8 cellular contexts compared by ENCODE assay signal in genomic region chr12:132597333-132598283, GRCh38. TPM values are rescaled to one million over a fixed set of nuclear protein-coding genes. Genes with fewer than 3 reads are reported as not detected.
A peak's percentile ranks its signal among the peaks of the same experiment; 100 is the strongest.
DNase-seq lines count a peak whose midpoint lies in the region; TF ChIP-seq lines count a peak whose summit lies in the region.

No MANE protein-coding gene starts in this region.

- H3K4me3 Mint-ChIP-seq in Calu3 (ENCODE audit: low read depth, unreplicated experiment) (peak overlapping the region; percentile 0), immature natural killer cell (peak overlapping the region; percentile 84 to 93 (median 89))
- H3K4me3 Mint-ChIP-seq in activated T-helper 1 cell treated with anti-CD3 and anti-CD28 coated beads, Interleukin-12 subunit alpha, Interleukin-12 subunit beta, Interleukin-2, Interleukin-4 antibody, amounts not matched to agents 30 ng/mL and 10 ng/mL and 1 ng/mL, durations not matched to agents 14 hours and 24 hours and 36 hours = peak overlapping the region; percentile 47

- H3K36me3 Mint-ChIP-seq in Calu3 (ENCODE audit: insufficient read depth, unreplicated experiment) = peaks cover 14% of the 10 kb centered on the region
- no peaks in the 10 kb centered on the region for H3K36me3 Mint-ChIP-seq in activated T-helper 1 cell treated with anti-CD3 and anti-CD28 coated beads, Interleukin-12 subunit alpha, Interleukin-12 subunit beta, Interleukin-2, Interleukin-4 antibody, amounts not matched to agents 30 ng/mL and 10 ng/mL and 1 ng/mL, durations not matched to agents 14 hours and 24 hours and 36 hours (ENCODE audit: low read depth)
- no peaks in the 10 kb centered on the region for H3K36me3 Mint-ChIP-seq in immature natural killer cell

- H3K27me3 ChIP-seq in MM.1S (replicated peaks; ENCODE audit: insufficient read depth, low read length) = peaks cover 21% of the 10 kb centered on the region
- H3K27me3 ChIP-seq in suprapubic skin = peaks cover 17% of the 10 kb centered on the region

- H3K9ac ChIP-seq in MM.1S (ENCODE audit: low read length) = no peak overlapping the region

- H3K27me3 Mint-ChIP-seq in Calu3 (ENCODE audit: unreplicated experiment) (peaks cover 98% of the 10 kb centered on the region), immature natural killer cell (ENCODE audit: low read depth in 3 of 3) (peaks cover 17 to 19% (median 18%) of the 10 kb centered on the region in 3 donors)
- H3K27me3 Mint-ChIP-seq in activated T-helper 1 cell treated with anti-CD3 and anti-CD28 coated beads, Interleukin-12 subunit alpha, Interleukin-12 subunit beta, Interleukin-2, Interleukin-4 antibody, amounts not matched to agents 30 ng/mL and 10 ng/mL and 1 ng/mL, durations not matched to agents 14 hours and 24 hours and 36 hours (ENCODE audit: insufficient read depth) = peaks cover 46% of the 10 kb centered on the region

- H3K4me1 ChIP-seq in MM.1S (ENCODE audit: low read length) (no peaks in the 10 kb centered on the region), suprapubic skin (peaks cover 31% of the 10 kb centered on the region)

- no peak for TF ChIP-seq POLR2A in suprapubic skin (IDR thresholded peaks at IDR 0.05)

- H2AFZ ChIP-seq in MM.1S (ENCODE audit: low read length) = no peak overlapping the region

- H3K9me3 Mint-ChIP-seq in Calu3 (ENCODE audit: low read depth, unreplicated experiment) (peaks cover 7% of the 10 kb centered on the region), immature natural killer cell (no peaks in the 10 kb centered on the region)
- no peaks in the 10 kb centered on the region for H3K9me3 Mint-ChIP-seq in activated T-helper 1 cell treated with anti-CD3 and anti-CD28 coated beads, Interleukin-12 subunit alpha, Interleukin-12 subunit beta, Interleukin-2, Interleukin-4 antibody, amounts not matched to agents 30 ng/mL and 10 ng/mL and 1 ng/mL, durations not matched to agents 14 hours and 24 hours and 36 hours

- no peak for TF ChIP-seq EP300 in suprapubic skin (IDR thresholded peaks at IDR 0.05)

- H3K9me3 ChIP-seq in MM.1S (replicated peaks; ENCODE audit: insufficient read depth, low read length) = no peaks in the 10 kb centered on the region
- H3K9me3 ChIP-seq in suprapubic skin = no peaks in the 10 kb centered on the region

- DNase-seq in Calu3 (no peak), MM.1S (no peak), immature natural killer cell (peak in 2 of 3 donors; percentile 53 to 58), suprapubic skin (ENCODE audit: low spot score in 2 of 2) (no peak), germinal center (ENCODE audit: low spot score) (no peak), SKM-1 (lab: John Stamatoyannopoulos, UW; ENCODE audit: unreplicated experiment) (no peak), HuH-7 (ENCODE audit: low spot score) (no peak)
- DNase-seq in activated T-helper 1 cell treated with anti-CD3 and anti-CD28 coated beads, Interleukin-12 subunit alpha, Interleukin-12 subunit beta, Interleukin-2, Interleukin-4 antibody, amounts not matched to agents 30 ng/mL and 10 ng/mL and 1 ng/mL, durations not matched to agents 14 hours and 24 hours and 36 hours (ENCODE audit: low spot score) = no peak

- H3K9me2 ChIP-seq in MM.1S (replicated peaks; ENCODE audit: insufficient read depth, low read length) = no peaks in the 10 kb centered on the region

- CTCF ChIA-PET in Calu3 (lab: Charles Lee) = no interaction called here

- no peaks in the 10 kb centered on the region for H4K20me1 ChIP-seq in MM.1S (ENCODE audit: insufficient read depth, low read length)

- BruUV-seq in Calu3 (replicated peaks; lab: Mats Ljungman, UMichigan) = no TSS peak

- intact Hi-C loops in Calu3 (cut with micrococcal nuclease; ENCODE audit: unreplicated experiment) = no loop called here
- intact Hi-C loops in activated T-helper 1 cell treated with anti-CD3 and anti-CD28 coated beads, Interleukin-12 subunit alpha, Interleukin-12 subunit beta, Interleukin-2, Interleukin-4 antibody, amounts not matched to agents 30 ng/mL and 10 ng/mL and 1 ng/mL, durations not matched to agents 14 hours and 24 hours and 36 hours (cut with micrococcal nuclease) = no loop called here

- peaks cover 30% of the 10 kb centered on the region for H3K4me1 Mint-ChIP-seq in Calu3 (ENCODE audit: low read depth, unreplicated experiment)
- peaks cover 16% of the 10 kb centered on the region for H3K4me1 Mint-ChIP-seq in activated T-helper 1 cell treated with anti-CD3 and anti-CD28 coated beads, Interleukin-12 subunit alpha, Interleukin-12 subunit beta, Interleukin-2, Interleukin-4 antibody, amounts not matched to agents 30 ng/mL and 10 ng/mL and 1 ng/mL, durations not matched to agents 14 hours and 24 hours and 36 hours (ENCODE audit: low read depth)
- peaks cover 29 to 31% of the 10 kb centered on the region in 2 donors for H3K4me1 Mint-ChIP-seq in immature natural killer cell

- TF ChIP-seq CTCF in Calu3 (IDR thresholded peaks at IDR 0.05; ENCODE audit: unreplicated experiment) (no peak), MM.1S (IDR thresholded peaks at IDR 0.05; ENCODE audit: low read length) (no peak), suprapubic skin (IDR thresholded peaks at IDR 0.05) (no peak)

- no peak overlapping the region for H3K4me2 ChIP-seq in MM.1S (ENCODE audit: low read depth, low read length)

- no peaks in the 10 kb centered on the region for H3F3A ChIP-seq in MM.1S (ENCODE audit: insufficient read depth, low read length)

- H3K36me3 ChIP-seq in MM.1S (replicated peaks; ENCODE audit: insufficient read depth, low read length) = no peaks in the 10 kb centered on the region
- H3K36me3 ChIP-seq in suprapubic skin = no peaks in the 10 kb centered on the region

- H3K4me3 ChIP-seq in MM.1S (ENCODE audit: low read length) (peak overlapping the region; percentile 20; the same call in 1 of the 2 replicates), suprapubic skin (peak overlapping the region; percentile 29)

- no peak overlapping the region for H3K27ac ChIP-seq in MM.1S (ENCODE audit: low read length)
- H3K27ac ChIP-seq in suprapubic skin = no peak overlapping the region

- H3K79me2 ChIP-seq in MM.1S (ENCODE audit: low read length) = no peaks in the 10 kb centered on the region

- 8% methylated on average over 18 of the region's 53 CpGs for WGBS in suprapubic skin

- H3K27ac Mint-ChIP-seq in Calu3 (ENCODE audit: unreplicated experiment) (peak overlapping the region; percentile 8), immature natural killer cell (peak overlapping the region in 5 of 6 donors; percentile 58 to 84 (median 74))
- H3K27ac Mint-ChIP-seq in activated T-helper 1 cell treated with anti-CD3 and anti-CD28 coated beads, Interleukin-12 subunit alpha, Interleukin-12 subunit beta, Interleukin-2, Interleukin-4 antibody, amounts not matched to agents 30 ng/mL and 10 ng/mL and 1 ng/mL, durations not matched to agents 14 hours and 24 hours and 36 hours = no peak overlapping the region

RNA-seq across cellular contexts. Expression of gene LRCOL1, which starts 12.8 kb away (rescaled TPM):
- total RNA-seq in Calu3 (2022) = not detected in 2 replicates
- total RNA-seq in activated T-helper 1 cell treated with anti-CD3 and anti-CD28 coated beads, Interleukin-12 subunit alpha, Interleukin-12 subunit beta, Interleukin-2, Interleukin-4 antibody, amounts not matched to agents 30 ng/mL and 10 ng/mL and 1 ng/mL, durations not matched to agents 14 hours and 24 hours and 36 hours = not detected in 2 replicates
- polyA plus RNA-seq in immature natural killer cell = not detected
- not detected for total RNA-seq in suprapubic skin

RNA-seq across cellular contexts. Expression of gene P2RX2, which starts 21.0 kb away (rescaled TPM):
- not detected in 2 replicates for total RNA-seq in Calu3 (2022)
- not detected in 2 replicates for total RNA-seq in activated T-helper 1 cell treated with anti-CD3 and anti-CD28 coated beads, Interleukin-12 subunit alpha, Interleukin-12 subunit beta, Interleukin-2, Interleukin-4 antibody, amounts not matched to agents 30 ng/mL and 10 ng/mL and 1 ng/mL, durations not matched to agents 14 hours and 24 hours and 36 hours
- polyA plus RNA-seq in immature natural killer cell = not detected
- not detected for total RNA-seq in suprapubic skin

Comparison
In these comparisons a context has a peak if more than half of its experiments do, and no peak if none do; other contexts are left out.
1. DNase-seq: peak in immature natural killer cell (2 of 3); none in Calu3 (single experiment), MM.1S (single experiment), activated T-helper 1 cell treated with anti-CD3 and anti-CD28 coated beads, Interleukin-12 subunit alpha, Interleukin-12 subunit beta, Interleukin-2, Interleukin-4 antibody, amounts not matched to agents 30 ng/mL and 10 ng/mL and 1 ng/mL, durations not matched to agents 14 hours and 24 hours and 36 hours (single experiment), suprapubic skin (0 of 2), germinal center (single experiment), SKM-1 (single experiment) and HuH-7 (single experiment).
2. H3K4me3 Mint-ChIP-seq: peak in every context shown above with its lines; median percentile 89 in immature natural killer cell; 47 in activated T-helper 1 cell treated with anti-CD3 and anti-CD28 coated beads, Interleukin-12 subunit alpha, Interleukin-12 subunit beta, Interleukin-2, Interleukin-4 antibody, amounts not matched to agents 30 ng/mL and 10 ng/mL and 1 ng/mL, durations not matched to agents 14 hours and 24 hours and 36 hours; 0 in Calu3.